2 cellular contexts compared by ENCODE assay signal in the genomic region with DNA sequence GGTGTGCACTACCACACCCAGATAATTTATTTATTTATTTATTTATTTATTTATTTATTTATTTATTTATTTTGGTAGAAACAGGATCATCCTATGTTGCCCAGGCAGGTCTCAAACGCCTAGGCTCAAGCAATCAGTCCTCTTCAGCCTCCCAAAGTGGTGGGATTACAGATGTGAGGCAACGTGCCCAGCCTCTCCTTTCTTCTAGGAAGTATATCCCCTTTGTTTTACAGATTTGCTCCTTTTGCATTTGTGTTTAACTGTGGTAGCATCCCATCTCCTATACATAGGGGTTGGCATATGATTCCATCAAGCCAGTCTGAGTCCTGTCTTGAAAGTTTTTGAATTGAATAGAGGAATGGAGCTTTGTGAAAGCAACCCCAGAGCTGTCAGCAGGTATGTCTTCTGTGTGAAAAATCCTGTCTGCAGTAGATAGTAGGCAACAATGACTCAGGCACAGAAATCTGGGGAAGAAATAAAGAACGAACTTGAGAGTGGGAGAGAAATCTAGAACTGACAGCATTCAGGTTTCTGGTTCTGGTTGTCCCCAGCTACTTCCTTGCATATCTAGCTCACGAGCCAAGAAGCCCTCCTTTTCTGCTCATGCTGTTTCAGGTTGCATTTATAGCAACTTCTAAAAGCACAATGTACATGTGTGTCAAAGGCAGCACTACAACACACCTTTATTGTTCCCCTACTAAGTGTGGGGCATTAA.
TF ChIP-seq lines count a peak whose summit lies in the region.

No MANE protein-coding gene starts in this region.

TF ChIP-seq in GM23338, 12 proteins besides CTCF, POLR2A, EP300 and RAD21:
- TF ChIP-seq NANOG (IDR thresholded peaks at IDR 0.05; ENCODE audit: borderline replicate concordance) (no peak), JUNB (IDR thresholded peaks at IDR 0.05; ENCODE audit: unreplicated experiment) (no peak), STAT1 (IDR thresholded peaks at IDR 0.05; ENCODE audit: unreplicated experiment) (no peak)
- TF ChIP-seq, protein P1, sequence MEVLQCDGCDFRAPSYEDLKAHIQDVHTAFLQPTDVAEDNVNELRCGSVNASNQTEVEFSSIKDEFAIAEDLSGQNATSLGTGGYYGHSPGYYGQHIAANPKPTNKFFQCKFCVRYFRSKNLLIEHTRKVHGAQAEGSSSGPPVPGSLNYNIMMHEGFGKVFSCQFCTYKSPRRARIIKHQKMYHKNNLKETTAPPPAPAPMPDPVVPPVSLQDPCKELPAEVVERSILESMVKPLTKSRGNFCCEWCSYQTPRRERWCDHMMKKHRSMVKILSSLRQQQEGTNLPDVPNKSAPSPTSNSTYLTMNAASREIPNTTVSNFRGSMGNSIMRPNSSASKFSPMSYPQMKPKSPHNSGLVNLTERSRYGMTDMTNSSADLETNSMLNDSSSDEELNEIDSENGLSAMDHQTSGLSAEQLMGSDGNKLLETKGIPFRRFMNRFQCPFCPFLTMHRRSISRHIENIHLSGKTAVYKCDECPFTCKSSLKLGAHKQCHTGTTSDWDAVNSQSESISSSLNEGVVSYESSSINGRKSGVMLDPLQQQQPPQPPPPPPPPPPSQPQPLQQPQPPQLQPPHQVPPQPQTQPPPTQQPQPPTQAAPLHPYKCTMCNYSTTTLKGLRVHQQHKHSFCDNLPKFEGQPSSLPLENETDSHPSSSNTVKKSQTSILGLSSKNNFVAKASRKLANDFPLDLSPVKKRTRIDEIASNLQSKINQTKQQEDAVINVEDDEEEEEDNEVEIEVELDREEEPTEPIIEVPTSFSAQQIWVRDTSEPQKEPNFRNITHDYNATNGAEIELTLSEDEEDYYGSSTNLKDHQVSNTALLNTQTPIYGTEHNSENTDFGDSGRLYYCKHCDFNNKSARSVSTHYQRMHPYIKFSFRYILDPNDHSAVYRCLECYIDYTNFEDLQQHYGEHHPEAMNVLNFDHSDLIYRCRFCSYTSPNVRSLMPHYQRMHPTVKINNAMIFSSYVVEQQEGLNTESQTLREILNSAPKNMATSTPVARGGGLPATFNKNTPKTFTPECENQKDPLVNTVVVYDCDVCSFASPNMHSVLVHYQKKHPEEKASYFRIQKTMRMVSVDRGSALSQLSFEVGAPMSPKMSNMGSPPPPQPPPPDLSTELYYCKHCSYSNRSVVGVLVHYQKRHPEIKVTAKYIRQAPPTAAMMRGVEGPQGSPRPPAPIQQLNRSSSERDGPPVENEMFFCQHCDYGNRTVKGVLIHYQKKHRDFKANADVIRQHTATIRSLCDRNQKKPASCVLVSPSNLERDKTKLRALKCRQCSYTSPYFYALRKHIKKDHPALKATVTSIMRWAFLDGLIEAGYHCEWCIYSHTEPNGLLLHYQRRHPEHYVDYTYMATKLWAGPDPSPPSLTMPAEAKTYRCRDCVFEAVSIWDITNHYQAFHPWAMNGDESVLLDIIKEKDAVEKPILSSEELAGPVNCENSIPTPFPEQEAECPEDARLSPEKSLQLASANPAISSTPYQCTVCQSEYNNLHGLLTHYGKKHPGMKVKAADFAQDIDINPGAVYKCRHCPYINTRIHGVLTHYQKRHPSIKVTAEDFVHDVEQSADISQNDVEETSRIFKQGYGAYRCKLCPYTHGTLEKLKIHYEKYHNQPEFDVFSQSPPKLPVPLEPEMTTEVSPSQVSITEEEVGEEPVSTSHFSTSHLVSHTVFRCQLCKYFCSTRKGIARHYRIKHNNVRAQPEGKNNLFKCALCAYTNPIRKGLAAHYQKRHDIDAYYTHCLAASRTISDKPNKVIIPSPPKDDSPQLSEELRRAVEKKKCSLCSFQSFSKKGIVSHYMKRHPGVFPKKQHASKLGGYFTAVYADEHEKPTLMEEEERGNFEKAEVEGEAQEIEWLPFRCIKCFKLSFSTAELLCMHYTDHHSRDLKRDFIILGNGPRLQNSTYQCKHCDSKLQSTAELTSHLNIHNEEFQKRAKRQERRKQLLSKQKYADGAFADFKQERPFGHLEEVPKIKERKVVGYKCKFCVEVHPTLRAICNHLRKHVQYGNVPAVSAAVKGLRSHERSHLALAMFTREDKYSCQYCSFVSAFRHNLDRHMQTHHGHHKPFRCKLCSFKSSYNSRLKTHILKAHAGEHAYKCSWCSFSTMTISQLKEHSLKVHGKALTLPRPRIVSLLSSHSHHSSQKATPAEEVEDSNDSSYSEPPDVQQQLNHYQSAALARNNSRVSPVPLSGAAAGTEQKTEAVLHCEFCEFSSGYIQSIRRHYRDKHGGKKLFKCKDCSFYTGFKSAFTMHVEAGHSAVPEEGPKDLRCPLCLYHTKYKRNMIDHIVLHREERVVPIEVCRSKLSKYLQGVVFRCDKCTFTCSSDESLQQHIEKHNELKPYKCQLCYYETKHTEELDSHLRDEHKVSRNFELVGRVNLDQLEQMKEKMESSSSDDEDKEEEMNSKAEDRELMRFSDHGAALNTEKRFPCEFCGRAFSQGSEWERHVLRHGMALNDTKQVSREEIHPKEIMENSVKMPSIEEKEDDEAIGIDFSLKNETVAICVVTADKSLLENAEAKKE (CRISPR knock-in tag; IDR thresholded peaks at IDR 0.05) = peak; percentile 70
- TF ChIP-seq, protein P2, sequence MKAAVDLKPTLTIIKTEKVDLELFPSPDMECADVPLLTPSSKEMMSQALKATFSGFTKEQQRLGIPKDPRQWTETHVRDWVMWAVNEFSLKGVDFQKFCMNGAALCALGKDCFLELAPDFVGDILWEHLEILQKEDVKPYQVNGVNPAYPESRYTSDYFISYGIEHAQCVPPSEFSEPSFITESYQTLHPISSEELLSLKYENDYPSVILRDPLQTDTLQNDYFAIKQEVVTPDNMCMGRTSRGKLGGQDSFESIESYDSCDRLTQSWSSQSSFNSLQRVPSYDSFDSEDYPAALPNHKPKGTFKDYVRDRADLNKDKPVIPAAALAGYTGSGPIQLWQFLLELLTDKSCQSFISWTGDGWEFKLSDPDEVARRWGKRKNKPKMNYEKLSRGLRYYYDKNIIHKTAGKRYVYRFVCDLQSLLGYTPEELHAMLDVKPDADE (IDR thresholded peaks at IDR 0.05) = no peak

TF ChIP-seq in H1, 55 proteins besides CTCF, POLR2A, EP300 and RAD21:
- TF ChIP-seq TCF12 (IDR thresholded peaks at IDR 0.05; ENCODE audit: low read depth, low read length) = no peak
- no peak for TF ChIP-seq YY1 (IDR thresholded peaks at IDR 0.05; ENCODE audit: low read depth, low read length)
- TF ChIP-seq BCL11A (IDR thresholded peaks at IDR 0.05; ENCODE audit: low read depth in 2 of 2, low read length in 2 of 2) = no peak
